ENCODE assay signal across 8 cellular contexts in genomic region chr1:182841368-182841988, GRCh38. TPM values are rescaled to one million over a fixed set of nuclear protein-coding genes. Genes with fewer than 3 reads are reported as not detected.
DNase-seq lines count a peak whose midpoint lies in the region; ATAC-seq and TF ChIP-seq lines count a peak whose summit lies in the region.

No MANE protein-coding gene starts in this region.

- H3K4me3 Mint-ChIP-seq in stimulated activated naive CD8-positive, alpha-beta T cell treated with anti-CD3 and anti-CD28 coated beads, Interleukin-15, Interleukin-2, amounts not matched to agents 100 ng/mL and 50 ng/mL, for 24 hours: peak overlapping the region; percentile 100

- peaks cover 66% of the 10 kb centered on the region for H3K36me3 Mint-ChIP-seq in stimulated activated naive CD8-positive, alpha-beta T cell treated with anti-CD3 and anti-CD28 coated beads, Interleukin-15, Interleukin-2, amounts not matched to agents 100 ng/mL and 50 ng/mL, for 24 hours (ENCODE audit: low read depth)

- H3K9me3 ChIP-seq in vagina (no peaks in the 10 kb centered on the region), testis (no peaks in the 10 kb centered on the region)

- intact Hi-C loops in vagina (cut with DNase I): no loop called here
- intact Hi-C loops in testis (cut with DNase I; ENCODE audit: low total_unique reads): no loop called here

- H3K27me3 Mint-ChIP-seq in stimulated activated naive CD8-positive, alpha-beta T cell treated with anti-CD3 and anti-CD28 coated beads, Interleukin-15, Interleukin-2, amounts not matched to agents 100 ng/mL and 50 ng/mL, for 24 hours: no peaks in the 10 kb centered on the region

- WGBS in testis, 2 donors: 17 to 22% methylated on average over 10 of the region's 10 CpGs

- peaks cover 69% of the 10 kb centered on the region for H3K4me1 Mint-ChIP-seq in stimulated activated naive CD8-positive, alpha-beta T cell treated with anti-CD3 and anti-CD28 coated beads, Interleukin-15, Interleukin-2, amounts not matched to agents 100 ng/mL and 50 ng/mL, for 24 hours (ENCODE audit: low read depth)

- H3K4me3 ChIP-seq in iPS-11a (ENCODE audit: low read depth, low read length): peak overlapping the region; percentile 98
- peak overlapping the region; percentile 70 to 81 for H3K4me3 ChIP-seq in vagina
- H3K4me3 ChIP-seq in testis: peak overlapping the region in 1 of 2 donors; percentile 89

- H3K27me3 ChIP-seq in vagina (no peaks in the 10 kb centered on the region), testis (no peaks in the 10 kb centered on the region)

- H3K27ac ChIP-seq in VCaP: peak overlapping the region; percentile 91
- no peak overlapping the region for H3K27ac ChIP-seq in vagina
- no peak overlapping the region for H3K27ac ChIP-seq in testis

- H3K4me1 ChIP-seq in vagina (peaks cover 51% of the 10 kb centered on the region), testis (peaks cover 24% of the 10 kb centered on the region)

- peak overlapping the region; percentile 100 for H3K27ac Mint-ChIP-seq in stimulated activated naive CD8-positive, alpha-beta T cell treated with anti-CD3 and anti-CD28 coated beads, Interleukin-15, Interleukin-2, amounts not matched to agents 100 ng/mL and 50 ng/mL, for 24 hours

- DNase-seq in stimulated activated naive CD8-positive, alpha-beta T cell treated with anti-CD3 and anti-CD28 coated beads, Interleukin-15, Interleukin-2, amounts not matched to agents 100 U/mL and 50 U/mL, for 24 hours: no peak
- no peak for DNase-seq in vagina (ENCODE audit: extremely low spot score in 2 of 2)
- no peak for DNase-seq in testis
- DNase-seq in stimulated activated CD4-positive, alpha-beta T cell treated with anti-CD3 and anti-CD28 coated beads, Interleukin-15, amount 100 ng/mL, for 24 hours: no peak
- DNase-seq in HuH-7 (ENCODE audit: low spot score): no peak

- H3K36me3 ChIP-seq in vagina: peaks cover 0 to 30% of the 10 kb centered on the region in 2 donors
- no peaks in the 10 kb centered on the region for H3K36me3 ChIP-seq in testis (ENCODE audit: low read depth, missing control alignments)

- no peak for ATAC-seq in stimulated activated naive CD8-positive, alpha-beta T cell treated with anti-CD3 and anti-CD28 coated beads, Interleukin-15, Interleukin-2, amounts not matched to agents 100 U/mL and 50 U/mL, for 24 hours

- TF ChIP-seq POLR2A in vagina (IDR thresholded peaks at IDR 0.05) (no peak), testis (IDR thresholded peaks at IDR 0.05) (no peak)

- TF ChIP-seq CTCF in VCaP (conservative IDR thresholded peaks at IDR 0.05) (no peak), vagina (IDR thresholded peaks at IDR 0.05) (no peak), testis (IDR thresholded peaks at IDR 0.05) (no peak)

- no peaks in the 10 kb centered on the region for H3K9me3 Mint-ChIP-seq in stimulated activated naive CD8-positive, alpha-beta T cell treated with anti-CD3 and anti-CD28 coated beads, Interleukin-15, Interleukin-2, amounts not matched to agents 100 ng/mL and 50 ng/mL, for 24 hours

RNA-seq across cellular contexts. Expression of gene DHX9, which starts 2.3 kb away (rescaled TPM):
- 88.6 TPM for total RNA-seq in vagina
- 100 to 1,000 TPM; 117 to 139 TPM for total RNA-seq in testis
- 163 TPM for polyA plus RNA-seq in testis (ENCODE audit: insufficient read depth, low read depth, low replicate concordance)

RNA-seq across cellular contexts. Expression of gene NPL, which starts 51.9 kb away (rescaled TPM):
- total RNA-seq in vagina: 16.2 TPM
- 10 to 100 TPM; 11.1 to 21.6 TPM for total RNA-seq in testis
- 22.5 TPM for polyA plus RNA-seq in testis (ENCODE audit: insufficient read depth, low read depth, low replicate concordance)
